Comparison of ENCODE assay signal across 17 cellular contexts in the genomic region with DNA sequence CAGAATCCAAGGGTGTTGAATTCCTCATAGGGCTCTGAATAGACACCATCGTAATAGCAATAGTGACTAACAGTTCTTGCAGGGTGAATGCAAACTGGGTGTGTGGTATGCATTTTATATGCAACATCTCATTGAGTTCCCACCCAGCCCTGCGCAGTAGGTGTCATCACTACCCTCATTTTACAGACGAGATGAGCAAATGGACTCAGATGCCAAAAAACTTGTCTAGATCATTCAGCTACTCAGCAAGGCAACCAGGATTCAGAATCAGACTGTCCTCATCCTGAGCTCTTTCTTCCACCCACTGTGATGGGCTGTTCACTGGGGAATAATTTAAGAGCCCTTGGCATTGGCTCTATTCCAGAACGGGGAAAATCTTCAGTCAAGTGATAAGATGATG.
"Had no signal": no experiment of that assay in that cellular context is flagged by ENCODE, and none has a peak within 500 bp of the region (broad histone marks: within the 10 kb centered on the region; RNA-seq: fewer than 3 reads in every experiment).

No MANE protein-coding gene starts in this region.

- DNase-seq: KBM-7, MG63, NCI-H1092, NCI-H1436, NCI-H187, NCI-H2029, NCI-H2081 treated with DMSO at 0.1 percent for 48 hours, NCI-H2227 treated with DMSO at 0.1 percent for 48 hours, NCI-H510A, NCI-H524 treated with DMSO at 0.1 percent for 48 hours, NCI-H69, NCI-H774, SHP77 treated with DMSO at 0.1 percent for 48 hours, SJCRH30, T-helper 1 cell had no signal

- ATAC-seq: Right ventricle myocardium inferior, SK-N-SH treated with all-trans-retinoic acid at 6 μM for 48 hours had no signal

- H3K4me3 ChIP-seq: MG63, SJCRH30 had no signal
